ENCODE assay signal across 21 cellular contexts in the genomic region with DNA sequence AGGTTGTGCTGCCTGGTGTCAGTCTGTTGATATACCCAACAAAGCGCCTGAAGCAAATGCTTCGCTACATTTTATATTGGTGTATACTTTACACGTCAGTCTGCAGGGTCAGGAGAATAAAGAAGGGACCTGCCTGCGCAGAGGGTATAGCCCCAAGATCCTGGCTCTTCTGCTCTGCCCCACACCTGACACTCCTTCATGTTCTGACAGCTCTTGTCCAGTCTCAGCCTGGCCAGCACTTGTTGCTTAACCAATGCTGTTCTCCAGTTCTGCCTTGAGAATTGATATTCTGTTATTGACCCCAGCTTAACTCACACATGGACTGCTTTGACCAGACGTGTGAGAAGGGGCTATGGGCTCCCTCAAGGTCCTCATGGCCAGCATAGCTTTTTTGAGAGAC.
"Had no signal": no experiment of that assay in that cellular context is flagged by ENCODE, and none has a peak within 500 bp of the region (broad histone marks: within the 10 kb centered on the region; RNA-seq: fewer than 3 reads in every experiment).

No MANE protein-coding gene starts in this region.

- DNase-seq: activated naive CD4-positive, alpha-beta T cell; activated T-cell treated with anti-CD3 and anti-CD28 coated beads, Interleukin-2, amount 50 U/mL, for 1 hour; adrenal gland; endodermal cell; esophagus squamous epithelium; heart left ventricle; kidney; lower lobe of right lung; mesendoderm; natural killer cell; pancreas; stimulated activated CD4-positive, alpha-beta T cell treated with anti-CD3 and anti-CD28 coated beads, Interleukin-15, amount 100 ng/mL, for 24 hours; stimulated activated naive B cell treated with anti-CD40 and anti-IgM and Interleukin-4, amounts not matched to agents 10 μg/mL and 1 μg/mL and 100 μg/mL, for 72 hours; T-helper 1 cell; T-helper 9 cell; testis had no signal

- H3K27me3 ChIP-seq: adrenal gland, ascending aorta, esophagus squamous epithelium, heart left ventricle, pancreas, testis, vagina had no signal

- H3K36me3 ChIP-seq: adrenal gland, pancreas had no signal

- H3K9me3 ChIP-seq: adrenal gland, ascending aorta, esophagus squamous epithelium, heart left ventricle, lower lobe of right lung, pancreas, testis, vagina had no signal

- H3K27ac ChIP-seq: adrenal gland, ascending aorta, heart left ventricle, lower lobe of right lung, testis, vagina had no signal

- H3K4me1 ChIP-seq: vagina had no signal

- H3K4me3 ChIP-seq: adrenal gland, ascending aorta, coronary artery, esophagus squamous epithelium, heart left ventricle, lower lobe of right lung, pancreas, smooth muscle cell, testis, vagina had no signal

- ATAC-seq: lower lobe of right lung; natural killer cell; pancreas; stimulated activated naive B cell treated with anti-CD40 and anti-IgM and Interleukin-4, amounts not matched to agents 10 μg/mL and 1 μg/mL and 100 μg/mL, for 72 hours; WTC11 had no signal

- H3K4me2 ChIP-seq: smooth muscle cell had no signal
